Comparison of ENCODE assay signal across 8 cellular contexts in genomic region chr1:230641900-230642262, GRCh38. TPM values are rescaled to one million over a fixed set of nuclear protein-coding genes. Genes with fewer than 3 reads are reported as not detected.
DNase-seq lines count a peak whose midpoint lies in the region; ATAC-seq and TF ChIP-seq lines count a peak whose summit lies in the region.

No MANE protein-coding gene starts in this region.

- TF ChIP-seq CTCF in Peyer's patch (IDR thresholded peaks at IDR 0.05) (no peak), gastroesophageal sphincter (IDR thresholded peaks at IDR 0.05) (no peak), omental fat pad (IDR thresholded peaks at IDR 0.05) (no peak)

- TF ChIP-seq POLR2A in Peyer's patch (IDR thresholded peaks at IDR 0.05) (no peak), gastroesophageal sphincter (IDR thresholded peaks at IDR 0.05) (no peak)

- 20 to 25% methylated on average over 1 to 3 of the region's 18 CpGs for WGBS in gastroesophageal sphincter (ENCODE audit: low coverage in 1 of 2), 2 donors

- no peak for TF ChIP-seq EP300 in gastroesophageal sphincter (IDR thresholded peaks at IDR 0.05)

- no peaks in the 10 kb centered on the region for H3K36me3 ChIP-seq in Peyer's patch
- H3K36me3 ChIP-seq in gastroesophageal sphincter: peaks cover 0 to 11% of the 10 kb centered on the region in 2 donors
- H3K36me3 ChIP-seq in skeletal muscle tissue (ENCODE audit: control insufficient read depth in 3 of 3, insufficient read depth in 3 of 3, low read length in 3 of 3): peaks cover 0 to 4% (median 2%) of the 10 kb centered on the region in 3 donors

- H3K9me3 ChIP-seq in Peyer's patch (no peaks in the 10 kb centered on the region), gastroesophageal sphincter (no peaks in the 10 kb centered on the region), skeletal muscle tissue (ENCODE audit: control insufficient read depth in 3 of 3, low read length in 3 of 3) (no peaks in the 10 kb centered on the region)

- ATAC-seq in gastroesophageal sphincter: no peak
- ATAC-seq in omental fat pad (ENCODE audit: low FRiP score): no peak

- H3K4me1 ChIP-seq in Peyer's patch: peaks cover 0 to 19% (median 1%) of the 10 kb centered on the region in 4 donors
- H3K4me1 ChIP-seq in gastroesophageal sphincter: peaks cover 6 to 31% (median 9%) of the 10 kb centered on the region in 3 donors
- peaks cover 18 to 37% (median 20%) of the 10 kb centered on the region in 3 donors for H3K4me1 ChIP-seq in skeletal muscle tissue (ENCODE audit: control insufficient read depth in 3 of 3, insufficient read depth in 3 of 3, low read length in 3 of 3)

- H3K4me3 ChIP-seq in Peyer's patch (peak overlapping the region; percentile 61 to 88 (median 71)), gastroesophageal sphincter (peak overlapping the region; percentile 65 to 71), skeletal muscle tissue (ENCODE audit: low read length in 3 of 3) (peak overlapping the region; percentile 23 to 87 (median 49))

- peak overlapping the region in 1 of 3 donors; percentile 36 for H3K9ac ChIP-seq in skeletal muscle tissue (ENCODE audit: low read depth in 1 of 3, low read length in 3 of 3)

- DNase-seq in activated gamma-delta T cell treated with Interleukin-2 at 50 U/mL for 16 hours (peak; percentile 3), activated gamma-delta T cell (lab: John Stamatoyannopoulos, UW) (no peak), Peyer's patch (no peak), foreskin melanocyte (no peak), omental fat pad (ENCODE audit: low spot score) (no peak)
- DNase-seq in central memory CD4-positive, alpha-beta T cell: no peak

- H3K27ac ChIP-seq in Peyer's patch (peak overlapping the region in 2 of 4 donors; percentile 82 to 90), gastroesophageal sphincter (no peak overlapping the region), skeletal muscle tissue (ENCODE audit: low read depth, low read length) (no peak overlapping the region)

- H3K27me3 ChIP-seq in Peyer's patch: no peaks in the 10 kb centered on the region
- peaks cover 25% of the 10 kb centered on the region for H3K27me3 ChIP-seq in gastroesophageal sphincter
- H3K27me3 ChIP-seq in skeletal muscle tissue (ENCODE audit: control insufficient read depth in 3 of 3, insufficient read depth in 3 of 3, low read length in 3 of 3): peaks cover 0 to under 1% (median 0%) of the 10 kb centered on the region in 3 donors

RNA-seq across cellular contexts. Expression of gene COG2, which starts 0.4 kb away (rescaled TPM):
- 10 to 100 TPM; 30.5 to 43.9 (median 40.0) TPM for total RNA-seq in Peyer's patch
- 10 to 100 TPM; 23.5 to 33.6 (median 26.0) TPM for total RNA-seq in gastroesophageal sphincter
- 40.2 TPM for total RNA-seq in skeletal muscle tissue
- 10 to 100 TPM; 17.2 to 25.2 (median 22.9) TPM for total RNA-seq in omental fat pad
